Comparison of ENCODE assay signal across 16 cellular contexts in the genomic region with DNA sequence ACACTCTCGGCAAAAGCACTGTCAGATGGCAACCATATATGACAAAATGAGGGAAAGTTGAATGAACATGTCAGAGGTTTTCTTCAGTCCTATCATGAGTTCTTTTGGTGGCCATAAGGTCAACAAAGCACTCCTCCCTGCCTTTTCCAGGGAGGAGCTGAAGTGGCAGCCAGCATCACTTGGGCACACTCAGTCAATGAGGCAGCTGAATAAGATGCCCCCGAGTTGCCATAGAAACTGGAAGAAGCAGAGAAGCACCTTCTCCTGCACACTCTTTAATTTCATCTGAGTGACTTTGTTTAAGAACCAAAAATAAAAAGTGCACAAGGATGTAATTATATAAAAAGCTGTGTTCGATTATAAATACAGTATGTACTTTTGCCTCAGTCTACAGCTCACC. TPM values are rescaled to one million over a fixed set of nuclear protein-coding genes. Genes with fewer than 3 reads are reported as not detected.
"Had no signal": no experiment of that assay in that cellular context is flagged by ENCODE, and none has a peak within 500 bp of the region (broad histone marks: within the 10 kb centered on the region; RNA-seq: fewer than 3 reads in every experiment).

No MANE protein-coding gene starts in this region.

- H3K9me3 ChIP-seq: prostate gland, thyroid gland had no signal

- H3K4me2 ChIP-seq: smooth muscle cell had no signal

- H3K9me3 Mint-ChIP-seq: naive B cell; T-helper 2 cell treated with Interferon-gamma antibody and Interleukin-4, amounts not matched to agents 5 μg/mL and 100 μg/mL, for 36 hours had no signal

- H3K27ac Mint-ChIP-seq: activated CD4-positive, alpha-beta T cell treated with anti-CD3 and anti-CD28 coated beads for 36 hours; activated naive CD8-positive, alpha-beta T cell; naive B cell; stimulated activated effector memory CD8-positive, alpha-beta T cell treated with anti-CD3 and anti-CD28 coated beads, Interleukin-12 subunit alpha, Interleukin-12 subunit beta, amount 100 ng/mL, for 72 hours; T-helper 2 cell treated with Interferon-gamma antibody and Interleukin-4, amounts not matched to agents 5 μg/mL and 100 μg/mL, for 36 hours had no signal

- DNase-seq: activated CD4-positive, alpha-beta T cell treated with anti-CD3 and anti-CD28 coated beads for 36 hours; activated CD4-positive, alpha-beta T cell treated with anti-CD3 and anti-CD28 coated beads, Interleukin-2, amount 50 U/mL, for 48 hours; glutamatergic neuron; left ventricle myocardium superior; naive B cell; right cardiac atrium; stimulated activated CD4-positive, alpha-beta T cell treated with anti-CD3 and anti-CD28 coated beads, Interleukin-4, amount 100 ng/mL, for 1 hour; thyroid gland had no signal

- H3K4me3 Mint-ChIP-seq: activated CD4-positive, alpha-beta T cell treated with anti-CD3 and anti-CD28 coated beads for 36 hours; activated naive CD8-positive, alpha-beta T cell; naive B cell; neural crest cell; stimulated activated effector memory CD8-positive, alpha-beta T cell treated with anti-CD3 and anti-CD28 coated beads, Interleukin-12 subunit alpha, Interleukin-12 subunit beta, amount 100 ng/mL, for 72 hours; T-helper 2 cell treated with Interferon-gamma antibody and Interleukin-4, amounts not matched to agents 5 μg/mL and 100 μg/mL, for 36 hours had no signal

- ATAC-seq: activated CD4-positive, alpha-beta T cell treated with anti-CD3 and anti-CD28 coated beads for 36 hours; left ventricle myocardium superior; right cardiac atrium; stimulated activated effector memory CD8-positive, alpha-beta T cell treated with anti-CD3 and anti-CD28 coated beads, Interleukin-12 subunit alpha, Interleukin-12 subunit beta, amount 100 ng/mL, for 72 hours had no signal

- H3K4me1 ChIP-seq: prostate gland, thyroid gland had no signal

- H3K36me3 ChIP-seq: cardiac muscle cell, prostate gland, thyroid gland had no signal

- H3K4me3 ChIP-seq: cardiac muscle cell, prostate gland, smooth muscle cell, thyroid gland had no signal

- H3K27me3 ChIP-seq: foreskin keratinocyte, thyroid gland had no signal

- H3K4me1 Mint-ChIP-seq: activated CD4-positive, alpha-beta T cell treated with anti-CD3 and anti-CD28 coated beads for 36 hours; naive B cell; stimulated activated effector memory CD8-positive, alpha-beta T cell treated with anti-CD3 and anti-CD28 coated beads, Interleukin-12 subunit alpha, Interleukin-12 subunit beta, amount 100 ng/mL, for 72 hours had no signal

- H3K27ac ChIP-seq: cardiac muscle cell, foreskin keratinocyte, prostate gland, thyroid gland had no signal

RNA-seq across cellular contexts. Expression of a gene that starts 15.9 kb away (rescaled TPM):
- total RNA-seq: activated CD4-positive, alpha-beta T cell treated with anti-CD3 and anti-CD28 coated beads for 36 hours had no signal
- polyA plus RNA-seq: cardiac muscle cell had no signal
